Comparison of ENCODE assay signal across 8 cellular contexts in genomic region chr22:42343551-42344081, GRCh38.
DNase-seq lines count a peak whose midpoint lies in the region; ATAC-seq, FAIRE-seq and TF ChIP-seq lines count a peak whose summit lies in the region.

No MANE protein-coding gene starts in this region.

- H3K9me3 ChIP-seq in lower lobe of right lung = no peaks in the 10 kb centered on the region

- no peaks in the 10 kb centered on the region for H3K36me3 ChIP-seq in lower lobe of right lung

- H3K9me3 Mint-ChIP-seq in activated naive CD4-positive, alpha-beta T cell treated with anti-CD3 and anti-CD28 coated beads, Interleukin-2, amount 50 U/mL, for 72 hours = no peaks in the 10 kb centered on the region

- H3K4me3 ChIP-seq in lower lobe of right lung = peak overlapping the region; percentile 46

- TF ChIP-seq POLR2A in GM12891 (IDR thresholded peaks at IDR 0.05; ENCODE audit: low read depth, low read length) = no peak

- TF ChIP-seq CTCF in lower lobe of right lung (IDR thresholded peaks at IDR 0.05) = no peak

- peaks cover 37% of the 10 kb centered on the region for H3K27me3 ChIP-seq in lower lobe of right lung (ENCODE audit: low read depth)

- no peak overlapping the region for H3K27ac Mint-ChIP-seq in activated naive CD4-positive, alpha-beta T cell treated with anti-CD3 and anti-CD28 coated beads, Interleukin-2, amount 50 U/mL, for 72 hours

- DNase-seq in AG08395 (ENCODE audit: low spot score) (peak; percentile 30), GM12891 (ENCODE audit: insufficient read length, low spot score) (peak; percentile 53), lower lobe of right lung (no peak), activated gamma-delta T cell treated with Interleukin-2 at 50 U/mL for 16 hours (no peak), NCI-H1694 treated with DMSO at 0.1 percent for 48 hours (lab: John Stamatoyannopoulos, UW) (no peak)
- no peak for DNase-seq in activated naive CD4-positive, alpha-beta T cell treated with anti-CD3 and anti-CD28 coated beads, Interleukin-2, amount 50 U/mL, for 72 hours (ENCODE audit: low spot score in 2 of 2)

- intact Hi-C loops in lower lobe of right lung (cut with DNase I) = no loop called here

- H3K36me3 Mint-ChIP-seq in activated naive CD4-positive, alpha-beta T cell treated with anti-CD3 and anti-CD28 coated beads, Interleukin-2, amount 50 U/mL, for 72 hours = no peaks in the 10 kb centered on the region

- H3K4me1 ChIP-seq in lower lobe of right lung = no peaks in the 10 kb centered on the region

- H3K27ac ChIP-seq in lower lobe of right lung = no peak overlapping the region

- peak; percentile 77 to 85 for ATAC-seq in activated naive CD4-positive, alpha-beta T cell treated with anti-CD3 and anti-CD28 coated beads, Interleukin-2, amount 50 U/mL, for 72 hours
- ATAC-seq in lower lobe of right lung (peak; percentile 22 to 37), HG03045 (IDR thresholded peaks at IDR 0.05; ENCODE audit: unreplicated experiment) (no peak), HG03460 (IDR thresholded peaks at IDR 0.05; ENCODE audit: unreplicated experiment) (no peak)

- FAIRE-seq in GM12891 (lab: Jason Lieb, UNC) = no peak

TF ChIP-seq in GM12891, 5 proteins besides CTCF, POLR2A, EP300 and RAD21:
- TF ChIP-seq SPI1 (IDR thresholded peaks at IDR 0.05; ENCODE audit: low read depth, low read length) (no peak), TAF1 (IDR thresholded peaks at IDR 0.05; ENCODE audit: low read depth, low read length) (no peak), POU2F2 (IDR thresholded peaks at IDR 0.05; ENCODE audit: low read depth, low read length) (no peak), POLR2AphosphoS5 (IDR thresholded peaks at IDR 0.05; ENCODE audit: low read depth, low read length) (no peak), PAX5 (IDR thresholded peaks at IDR 0.05; ENCODE audit: insufficient read depth, low read length, severe bottlenecking) (no peak)

Comparison
In these comparisons a context has a peak if more than half of its experiments do, and no peak if none do; other contexts are left out.
1. DNase-seq: peak in AG08395 (single experiment) and GM12891 (single experiment); none in activated naive CD4-positive, alpha-beta T cell treated with anti-CD3 and anti-CD28 coated beads, Interleukin-2, amount 50 U/mL, for 72 hours (0 of 2), lower lobe of right lung (single experiment), activated gamma-delta T cell treated with Interleukin-2 at 50 U/mL for 16 hours (single experiment) and NCI-H1694 treated with DMSO at 0.1 percent for 48 hours (single experiment).
2. ATAC-seq: peak in activated naive CD4-positive, alpha-beta T cell treated with anti-CD3 and anti-CD28 coated beads, Interleukin-2, amount 50 U/mL, for 72 hours (2 of 2) and lower lobe of right lung (2 of 2); none in HG03045 (single experiment) and HG03460 (single experiment).